In genomic region chr20:47311211-47311610, GRCh38 we compare ENCODE assay signal across 20 cellular contexts. TPM values are rescaled to one million over a fixed set of nuclear protein-coding genes. Genes with fewer than 3 reads are reported as not detected.
A peak's percentile ranks its signal among the peaks of the same experiment; 100 is the strongest.
DNase-seq lines count a peak whose midpoint lies in the region; ATAC-seq, FAIRE-seq and TF ChIP-seq lines count a peak whose summit lies in the region.
"Had no signal": no experiment of that assay in that cellular context is flagged by ENCODE, and none has a peak within 500 bp of the region (broad histone marks: within the 10 kb centered on the region; RNA-seq: fewer than 3 reads in every experiment).

No MANE protein-coding gene starts in this region.

- H3K79me2 ChIP-seq in HepG2 (ENCODE audit: insufficient read depth, low read length), result peaks cover 94% of the 10 kb centered on the region

- in situ Hi-C loops in HepG2 (cut with HindIII; ENCODE audit: extremely low pct_ligation_motif_present, low pct_unique_long_range_greater_than_20kb) (no loop called here), transverse colon (cut with MboI; ENCODE audit: low pct_ligation_motif_present in 1 of 4, low pct_unique_long_range_greater_than_20kb in 1 of 4, low sequenced_read_pairs in 3 of 4) (loop anchor here in 1 of 4 donors (10.0 kb wide), 1 partner anchor 54 kb away; no protein-coding TSS in a partner anchor)

- H3K9me3 Mint-ChIP-seq in central memory CD8-positive, alpha-beta T cell, result no peaks in the 10 kb centered on the region
- H3K9me3 Mint-ChIP-seq in nephron progenitor cell, result no peaks in the 10 kb centered on the region
- H3K9me3 Mint-ChIP-seq: natural killer cell; T-helper 1 cell treated with Interleukin-12 subunit alpha and Interleukin-12 subunit beta and Interleukin-4 antibody, amounts not matched to agents 30 μg/mL and 1 μg/mL, for 36 hours had no signal

- H3K4me3 ChIP-seq in HepG2 (replicated peaks in 1 of 3; ENCODE audit: insufficient read depth in 1 of 3, low read depth in 2 of 3, low read length in 3 of 3) (no peak overlapping the region), right lobe of liver (no peak overlapping the region), transverse colon (no peak overlapping the region)
- H3K4me3 ChIP-seq: gastrocnemius medialis, lung, uterus had no signal

- intact Hi-C loops in HepG2 (cut with micrococcal nuclease; ENCODE audit: unreplicated experiment) (no loop called here), right lobe of liver (cut with DNase I) (no loop called here), transverse colon (cut with DNase I; ENCODE audit: low total_unique reads) (loop anchor here (5.0 kb wide), 1 partner anchor 781 kb away; no protein-coding TSS in a partner anchor)

- peak overlapping the region; percentile 79 for H3K27ac Mint-ChIP-seq in central memory CD8-positive, alpha-beta T cell (ENCODE audit: low read depth)
- peak overlapping the region; percentile 94 for H3K27ac Mint-ChIP-seq in nephron progenitor cell
- H3K27ac Mint-ChIP-seq: T-helper 1 cell treated with Interleukin-12 subunit alpha and Interleukin-12 subunit beta and Interleukin-4 antibody, amounts not matched to agents 30 μg/mL and 1 μg/mL, for 36 hours had no signal

- H3K36me3 ChIP-seq in HepG2 (replicated peaks in 1 of 2; ENCODE audit: control insufficient read depth in 1 of 2, insufficient read depth in 2 of 2, low read length in 2 of 2), result peaks cover 40 to 71% of the 10 kb centered on the region in 2 experiments
- H3K36me3 ChIP-seq in right lobe of liver, result peaks cover 0 to 7% (median 1%) of the 10 kb centered on the region in 4 donors
- H3K36me3 ChIP-seq in transverse colon, result peaks cover 0 to 26% (median 10%) of the 10 kb centered on the region in 4 donors
- H3K36me3 ChIP-seq: uterus had no signal

- peak overlapping the region; percentile 0 for H3K27ac ChIP-seq in HepG2 (ENCODE audit: extremely low read length, insufficient read depth, low read length)
- no peak overlapping the region for H3K27ac ChIP-seq in right lobe of liver
- no peak overlapping the region for H3K27ac ChIP-seq in transverse colon
- H3K27ac ChIP-seq: uterus had no signal

- H3K27me3 Mint-ChIP-seq in central memory CD8-positive, alpha-beta T cell, result no peaks in the 10 kb centered on the region
- H3K27me3 Mint-ChIP-seq in nephron progenitor cell (ENCODE audit: low read depth, poor library complexity), result peaks cover 3% of the 10 kb centered on the region

- H4K20me1 ChIP-seq in HepG2 (ENCODE audit: insufficient read depth, low read length), result peaks cover 81% of the 10 kb centered on the region

- H3K4me1 ChIP-seq in HepG2 (ENCODE audit: insufficient read depth, low read length), result peaks cover 67% of the 10 kb centered on the region
- H3K4me1 ChIP-seq in right lobe of liver, result no peaks in the 10 kb centered on the region
- peaks cover 9 to 29% (median 15%) of the 10 kb centered on the region in 4 donors for H3K4me1 ChIP-seq in transverse colon

- WGBS in HepG2 (ENCODE audit: low lambda C conversion rate), result 95% methylated on average over 5 of the region's 5 CpGs
- 96% methylated on average over 4 of the region's 5 CpGs for WGBS in right lobe of liver (ENCODE audit: insufficient coverage, low coverage, low lambda C conversion rate, missing lambda C conversion rate)
- 88 to 96% methylated on average over 3 to 5 of the region's 5 CpGs for WGBS in transverse colon (ENCODE audit: low coverage in 1 of 2), 2 donors

- H3K4me2 ChIP-seq in HepG2 (ENCODE audit: low read depth, low read length), result no peak overlapping the region

- no peaks in the 10 kb centered on the region for H3K9me3 ChIP-seq in HepG2 (ENCODE audit: low read length)
- H3K9me3 ChIP-seq in right lobe of liver, result no peaks in the 10 kb centered on the region
- no peaks in the 10 kb centered on the region for H3K9me3 ChIP-seq in transverse colon
- H3K9me3 ChIP-seq: gastrocnemius medialis, uterus had no signal

- H3K27me3 ChIP-seq in HepG2 (ENCODE audit: control insufficient read depth in 1 of 2, insufficient read depth in 2 of 2, low read length in 2 of 2), result no peaks in the 10 kb centered on the region
- H3K27me3 ChIP-seq in right lobe of liver, result no peaks in the 10 kb centered on the region
- H3K27me3 ChIP-seq in transverse colon, result no peaks in the 10 kb centered on the region
- H3K27me3 ChIP-seq: gastrocnemius medialis, uterus had no signal

- TF ChIP-seq EP300 in HepG2 (IDR thresholded peaks at IDR 0.05; ENCODE audit: low read depth in 2 of 2, low read length in 2 of 2) (no peak), HepG2 (CRISPR knock-in tag; IDR thresholded peaks at IDR 0.05; ENCODE audit: borderline replicate concordance) (no peak), transverse colon (IDR thresholded peaks at IDR 0.05; ENCODE audit: low read depth) (no peak)

- H3K36me3 Mint-ChIP-seq in central memory CD8-positive, alpha-beta T cell (ENCODE audit: insufficient read depth), result peaks cover 50% of the 10 kb centered on the region
- H3K36me3 Mint-ChIP-seq in nephron progenitor cell (ENCODE audit: low read depth), result peaks cover 35% of the 10 kb centered on the region

- no peak overlapping the region for H3K9ac ChIP-seq in HepG2 (ENCODE audit: insufficient read depth, low read depth, low read length)

- POLR2A ChIA-PET in HepG2 (lab: Yijun Ruan, JAX), result interaction anchor here (1.6 to 2.7 kb wide), 2 partner anchors 48 to 49 kb away, joined by 4 to 8 read pairs; no protein-coding TSS in a partner anchor

- BruUV-seq in HepG2 (replicated peaks; lab: Mats Ljungman, UMichigan), result no TSS peak

- H2AFZ ChIP-seq in HepG2 (ENCODE audit: low read length), result no peak overlapping the region

- CTCF ChIA-PET in HepG2 (lab: Yijun Ruan, JAX; ENCODE audit: low intra/inter-chr PET ratio, low total read pairs), result no interaction called here

- peaks cover 30% of the 10 kb centered on the region for H3K4me1 Mint-ChIP-seq in central memory CD8-positive, alpha-beta T cell
- peaks cover 52% of the 10 kb centered on the region for H3K4me1 Mint-ChIP-seq in nephron progenitor cell

- no peak for TF ChIP-seq CTCF in HepG2 (CRISPR knock-in tag; IDR thresholded peaks at IDR 0.05)
- no peak for TF ChIP-seq CTCF in right lobe of liver (IDR thresholded peaks at IDR 0.05)
- no peak for TF ChIP-seq CTCF in nephron progenitor cell (IDR thresholded peaks at IDR 0.05)
- TF ChIP-seq CTCF in transverse colon (IDR thresholded peaks at IDR 0.05), result no peak

- H3K4me3 Mint-ChIP-seq in central memory CD8-positive, alpha-beta T cell, result no peak overlapping the region
- no peak overlapping the region for H3K4me3 Mint-ChIP-seq in nephron progenitor cell
- H3K4me3 Mint-ChIP-seq: natural killer cell; T-helper 1 cell treated with Interleukin-12 subunit alpha and Interleukin-12 subunit beta and Interleukin-4 antibody, amounts not matched to agents 30 μg/mL and 1 μg/mL, for 36 hours had no signal

- DNase-seq in HepG2 (ENCODE audit: low spot score) (no peak), right lobe of liver (no peak), nephron progenitor cell (no peak), transverse colon (no peak)
- DNase-seq in central memory CD8-positive, alpha-beta T cell (ENCODE audit: low spot score in 2 of 2), result no peak
- DNase-seq in stimulated activated CD4-positive, alpha-beta T cell treated with anti-CD3 and anti-CD28 coated beads, Interleukin-15, amount 100 ng/mL, for 24 hours, result no peak
- DNase-seq: activated CD4-positive, CD25-positive, alpha-beta regulatory T cell; activated effector memory CD4-positive, alpha-beta T cell treated with anti-CD3 and anti-CD28 coated beads, Interleukin-2, amount 50 U/mL, for 16 hours; anterior cingulate cortex; gastrocnemius medialis; natural killer cell; NCI-H1694 treated with DMSO at 0.1 percent for 48 hours; NCI-H446 treated with DMSO at 0.1 percent for 48 hours; stimulated activated naive CD4-positive, alpha-beta T cell; uterus had no signal

- TF ChIP-seq RAD21 in HepG2 (CRISPR knock-in tag; IDR thresholded peaks at IDR 0.05), result no peak

- TF ChIP-seq POLR2A in HepG2 (IDR thresholded peaks at IDR 0.05; ENCODE audit: insufficient read depth in 1 of 2, low read depth in 2 of 2, low read length in 2 of 2) (no peak), right lobe of liver (IDR thresholded peaks at IDR 0.05) (no peak), transverse colon (IDR thresholded peaks at IDR 0.05) (no peak)

- no peak for FAIRE-seq in HepG2 (lab: Jason Lieb, UNC)
- FAIRE-seq: endothelial cell of umbilical vein had no signal

- ATAC-seq in HepG2 (no peak), right lobe of liver (no peak), GM18873 (IDR thresholded peaks at IDR 0.05; ENCODE audit: low FRiP score, unreplicated experiment) (no peak), esophagus mucosa (no peak)
- no peak for ATAC-seq in central memory CD8-positive, alpha-beta T cell (replicated peaks; ENCODE audit: extremely low read depth, poor library complexity, severe bottlenecking)
- ATAC-seq: gastrocnemius medialis, natural killer cell had no signal

TF ChIP-seq in HepG2, 621 proteins besides CTCF, POLR2A, EP300 and RAD21 (continues in another document):
- no peak for TF ChIP-seq ZNF468 (CRISPR knock-in tag; IDR thresholded peaks at IDR 0.05)

RNA-seq across cellular contexts. Expression of gene ZMYND8, which starts 45.3 kb away (rescaled TPM):
- total RNA-seq in HepG2 (2016; rRNA removed; fragmentation: Illumina TruSeq; extraction: Trizol), result 53.9 and 71.9 TPM in 2 replicates
- 45.3 and 50.7 TPM in 2 replicates for total RNA-seq in HepG2 (2016; cell fraction: cytosol; rRNA removed; fragmentation: Illumina TruSeq; extraction: Trizol; ENCODE audit: low read depth)
- 54.7 and 64.5 TPM in 2 replicates for total RNA-seq in HepG2 (2016; cell fraction: insoluble cytoplasmic fraction; rRNA removed; fragmentation: Illumina TruSeq; extraction: Trizol)
- 30.6 and 34.0 TPM in 2 replicates for total RNA-seq in HepG2 (2016; cell fraction: membrane; rRNA removed; fragmentation: Illumina TruSeq; extraction: Trizol)
- 90.9 and 106 TPM in 2 replicates for total RNA-seq in HepG2 (2016; cell fraction: nucleus; rRNA removed; fragmentation: Illumina TruSeq; extraction: Trizol)
- polyA plus RNA-seq in HepG2 (2011; rRNA removed), result 81.4 and 84.7 TPM in 2 replicates
- polyA plus RNA-seq in HepG2 (2011; cell fraction: cytosol; rRNA removed), result 41.2 and 45.2 TPM in 2 replicates
- polyA plus RNA-seq in HepG2 (2011; cell fraction: nucleus; rRNA removed), result 139 and 149 TPM in 2 replicates
- 50.4 and 60.2 TPM in 2 replicates for polyA plus RNA-seq in HepG2 (2012)
- polyA plus RNA-seq in HepG2 (2016; cell fraction: cytosol; fragmentation: Illumina TruSeq; extraction: Trizol; ENCODE audit: low read depth), result 1.9 and 2.5 TPM in 2 replicates
- polyA plus RNA-seq in HepG2 (2016; cell fraction: insoluble cytoplasmic fraction; fragmentation: Illumina TruSeq; extraction: Trizol; ENCODE audit: low read depth), result 42.7 and 55.7 TPM in 2 replicates
- polyA plus RNA-seq in HepG2 (2016; cell fraction: membrane; fragmentation: Illumina TruSeq; extraction: Trizol; ENCODE audit: low read depth), result 7.9 and 9.1 TPM in 2 replicates
- 103 and 106 TPM in 2 replicates for polyA plus RNA-seq in HepG2 (2016; cell fraction: nucleus; fragmentation: Illumina TruSeq; extraction: Trizol; ENCODE audit: insufficient read depth, low read depth)
- 14.1 and 79.4 TPM in 2 replicates for polyA minus RNA-seq in HepG2 (2011; rRNA and poly(A)+ RNA removed; ENCODE audit: low replicate concordance)
- 66.7 and 69.5 TPM in 2 replicates for polyA minus RNA-seq in HepG2 (2011; cell fraction: cytosol; rRNA and poly(A)+ RNA removed)
- polyA minus RNA-seq in HepG2 (2011; cell fraction: nucleus; rRNA and poly(A)+ RNA removed), result 190 and 220 TPM in 2 replicates
- total RNA-seq in right lobe of liver, result 10 to 100 TPM in 5 of 6 experiments, 1 to 10 TPM in 1; 7.8 to 25.7 (median 13.8) TPM
- total RNA-seq in esophagus mucosa, result 27.4 TPM
- total RNA-seq in transverse colon, result 10 to 100 TPM; 41.6 to 79.4 (median 60.7) TPM
